ENCODE assay signal across 7 cellular contexts in genomic region chr5:115599502-115599901, GRCh38. TPM values are rescaled to one million over a fixed set of nuclear protein-coding genes. Genes with fewer than 3 reads are reported as not detected.
DNase-seq lines count a peak whose midpoint lies in the region; ATAC-seq, FAIRE-seq and TF ChIP-seq lines count a peak whose summit lies in the region.

No MANE protein-coding gene starts in this region.

- H3K4me1 Mint-ChIP-seq in natural killer cell = peaks cover 14 to 31% of the 10 kb centered on the region in 2 donors
- peaks cover 37% of the 10 kb centered on the region for H3K4me1 Mint-ChIP-seq in activated naive CD8-positive, alpha-beta T cell treated with anti-CD3 and anti-CD28 coated beads, Interleukin-2, amount 50 U/mL, for 24 hours

- H3K36me3 ChIP-seq in GM12878 (ENCODE audit: control insufficient read depth in 2 of 2, insufficient read depth in 2 of 2, low read length in 1 of 2) (no peaks in the 10 kb centered on the region), kidney (ENCODE audit: control insufficient read depth in 1 of 2, insufficient read depth in 2 of 2, low read length in 2 of 2) (no peaks in the 10 kb centered on the region)

- no peaks in the 10 kb centered on the region for H3K27me3 Mint-ChIP-seq in natural killer cell (ENCODE audit: low read depth in 2 of 2)
- H3K27me3 Mint-ChIP-seq in activated naive CD8-positive, alpha-beta T cell treated with anti-CD3 and anti-CD28 coated beads, Interleukin-2, amount 50 U/mL, for 24 hours = no peaks in the 10 kb centered on the region

- peak overlapping the region; percentile 39; the same call in 1 of the 2 replicates for H2AFZ ChIP-seq in GM12878 (ENCODE audit: control insufficient read depth, low read depth, low read length)

- RAD21 ChIA-PET in GM12878 (lab: Charles Lee; ENCODE audit: unreplicated experiment) = interaction anchor here (0.5 to 3.8 kb wide), 9 partner anchors 9 to 233 kb away, joined by 3 to 22 read pairs (median 5); no protein-coding TSS in a partner anchor

- peak overlapping the region; percentile 41 for H3K4me3 Mint-ChIP-seq in natural killer cell
- H3K4me3 Mint-ChIP-seq in activated naive CD8-positive, alpha-beta T cell treated with anti-CD3 and anti-CD28 coated beads, Interleukin-2, amount 50 U/mL, for 24 hours = no peak overlapping the region

- peak overlapping the region; percentile 66 for H3K4me3 ChIP-seq in GM12878
- no peak overlapping the region for H3K4me3 ChIP-seq in kidney (ENCODE audit: low read length in 2 of 2)

- H3K27me3 ChIP-seq in GM12878 (replicated peaks in 1 of 2; ENCODE audit: control insufficient read depth in 2 of 2, insufficient read depth in 2 of 2, low read length in 1 of 2) = no peaks in the 10 kb centered on the region

- CTCF ChIA-PET in GM12878 (lab: Yijun Ruan, JAX) = interaction anchor here (1.1 to 6.2 kb wide), 7 partner anchors 9 to 290 kb away, joined by 3 to 38 read pairs (median 6); no protein-coding TSS in a partner anchor

- peaks cover 32% of the 10 kb centered on the region for H3K79me2 ChIP-seq in GM12878 (ENCODE audit: control insufficient read depth, insufficient read depth, low read length)

- H4K20me1 ChIP-seq in GM12878 (ENCODE audit: control insufficient read depth, insufficient read depth) = no peaks in the 10 kb centered on the region

- H3K9me3 ChIP-seq in GM12878 (replicated peaks; ENCODE audit: control insufficient read depth, insufficient read depth, low read length) (no peaks in the 10 kb centered on the region), kidney (ENCODE audit: control insufficient read depth in 1 of 2, low read length in 2 of 2) (no peaks in the 10 kb centered on the region)

- peak overlapping the region; percentile 53; the same call in 1 of the 2 replicates for H3K9ac ChIP-seq in GM12878 (ENCODE audit: control insufficient read depth, insufficient read depth, low read length)
- no peak overlapping the region for H3K9ac ChIP-seq in kidney (ENCODE audit: low read length in 2 of 2)

- no peak for TF ChIP-seq RAD21 in GM12878 (IDR thresholded peaks at IDR 0.05; ENCODE audit: insufficient read depth, low read depth, low read length)

- ATAC-seq in GM19328 (IDR thresholded peaks at IDR 0.05; ENCODE audit: unreplicated experiment) (peak; percentile 38), HG03064 (IDR thresholded peaks at IDR 0.05; ENCODE audit: low read depth, unreplicated experiment) (peak; percentile 43), GM12878 (peak; percentile 56), natural killer cell (no peak)
- ATAC-seq in activated naive CD8-positive, alpha-beta T cell treated with anti-CD3 and anti-CD28 coated beads, Interleukin-2, amount 50 U/mL, for 24 hours = no peak

- peak overlapping the region; percentile 83 for H3K4me2 ChIP-seq in GM12878 (ENCODE audit: control insufficient read depth, insufficient read depth)

- peak overlapping the region; percentile 3 to 52 for H3K27ac Mint-ChIP-seq in natural killer cell
- H3K27ac Mint-ChIP-seq in activated naive CD8-positive, alpha-beta T cell treated with anti-CD3 and anti-CD28 coated beads, Interleukin-2, amount 50 U/mL, for 24 hours = no peak overlapping the region

- intact Hi-C loops in GM12878 (cut with micrococcal nuclease; ENCODE audit: unreplicated experiment) (no loop called here), natural killer cell (cut with micrococcal nuclease) (no loop called here), kidney (cut with DNase I) (no loop called here)

- FAIRE-seq in GM12878 (lab: Jason Lieb, UNC) = peak; percentile 72
- FAIRE-seq in kidney (lab: Jason Lieb, UNC) = no peak

- H3K9me3 Mint-ChIP-seq in natural killer cell = no peaks in the 10 kb centered on the region
- no peaks in the 10 kb centered on the region for H3K9me3 Mint-ChIP-seq in activated naive CD8-positive, alpha-beta T cell treated with anti-CD3 and anti-CD28 coated beads, Interleukin-2, amount 50 U/mL, for 24 hours

- in situ Hi-C loops in GM12878 (cut with MboI) = loop anchor here (25.0 kb wide), 1 partner anchor 1162 kb away; no protein-coding TSS in a partner anchor

- no peak for TF ChIP-seq EP300 in GM12878 (IDR thresholded peaks at IDR 0.05; ENCODE audit: borderline replicate concordance in 1 of 2, control insufficient read depth in 1 of 2, low read depth in 2 of 2, low read length in 2 of 2)

- SMC1A ChIA-PET in GM12878 (lab: Charles Lee; ENCODE audit: uncharacterized antibody, unreplicated experiment) = interaction anchor here (0.6 to 7.6 kb wide), 12 partner anchors 10 to 475 kb away, joined by 3 to 48 read pairs (median 4); partner anchors contain the start of gene TMED7

- peak overlapping the region; percentile 58 for H3K27ac ChIP-seq in GM12878 (ENCODE audit: control insufficient read depth, insufficient read depth)
- H3K27ac ChIP-seq in kidney (ENCODE audit: low read depth in 2 of 2, low read length in 2 of 2) = no peak overlapping the region

- 0% methylated on average over 1 of the region's 1 CpG for WGBS in GM12878 (ENCODE audit: insufficient coverage, insufficient replicate concordance, low lambda C conversion rate, missing lambda C conversion rate)

- BruUV-seq in GM12878 (replicated peaks; lab: Mats Ljungman, UMichigan) = no TSS peak

- TF ChIP-seq POLR2A in GM12878 (IDR thresholded peaks at IDR 0.05; ENCODE audit: low read depth, low read length) = peak; percentile 37; the same call in 1 of the 2 replicates

- TF ChIP-seq CTCF in GM12878 (IDR thresholded peaks at IDR 0.05 in 2 of 3, conservative IDR thresholded peaks at IDR 0.05 in 1 of 3; ENCODE audit: control insufficient read depth in 2 of 3, extremely low read depth in 1 of 3, insufficient read depth in 1 of 3, low read depth in 3 of 3, low read length in 3 of 3) (no peak), natural killer cell (IDR thresholded peaks at IDR 0.05) (no peak), kidney (IDR thresholded peaks at IDR 0.05; ENCODE audit: borderline replicate concordance, extremely low read depth, insufficient read depth) (no peak)

- DNase-seq in GM12878 (ENCODE audit: low read depth, low spot score) = no peak
- DNase-seq in natural killer cell = no peak
- no peak for DNase-seq in kidney
- no peak for DNase-seq in activated naive CD8-positive, alpha-beta T cell treated with anti-CD3 and anti-CD28 coated beads, Interleukin-2, amount 50 U/mL, for 24 hours
- DNase-seq in NCI-H1436 treated with DMSO at 0.1 percent for 48 hours (lab: John Stamatoyannopoulos, UW) = no peak

- H3K4me1 ChIP-seq in GM12878 (ENCODE audit: control insufficient read depth, insufficient read depth, low read length) = peaks cover 22% of the 10 kb centered on the region
- peaks cover 0 to 11% of the 10 kb centered on the region in 2 donors for H3K4me1 ChIP-seq in kidney (ENCODE audit: control insufficient read depth in 1 of 2, insufficient read depth in 1 of 2, low read depth in 1 of 2, low read length in 2 of 2)

- POLR2A ChIA-PET in GM12878 (lab: Charles Lee) = interaction anchor here (1.0 to 1.3 kb wide), 4 partner anchors 10 to 25 kb away, joined by 3 to 4 read pairs (median 3); no protein-coding TSS in a partner anchor

- no peaks in the 10 kb centered on the region for H3K36me3 Mint-ChIP-seq in natural killer cell
- peaks cover 16% of the 10 kb centered on the region for H3K36me3 Mint-ChIP-seq in activated naive CD8-positive, alpha-beta T cell treated with anti-CD3 and anti-CD28 coated beads, Interleukin-2, amount 50 U/mL, for 24 hours (ENCODE audit: low read depth)

RNA-seq across cellular contexts. Expression of gene TICAM2, which starts 2.8 kb away (rescaled TPM):
- 1.2 TPM in 2 replicates for total RNA-seq in GM12878 (2013; cell fraction: nucleolus; rRNA removed)
- 2.5 and 3.5 TPM in 2 replicates for total RNA-seq in GM12878 (2014; rRNA removed)
- 5.9 and 6.3 TPM in 2 replicates for total RNA-seq in GM12878 (2014; rRNA removed; fragmentation: Illumina TruSeq; extraction: Trizol)
- 5.6 and 6.2 TPM in 2 replicates for total RNA-seq in GM12878 (2021)
- polyA plus RNA-seq in GM12878 (2011; ENCODE audit: low read depth) = 2.9 TPM
- 0.12 and 0.14 TPM in 2 replicates for polyA plus RNA-seq in GM12878 (2011; rRNA removed)
- 0.10 and 0.16 TPM in 2 replicates for polyA plus RNA-seq in GM12878 (2011; cell fraction: cytosol; rRNA removed)
- polyA plus RNA-seq in GM12878 (2011; cell fraction: nucleus; rRNA removed) = 0.13 and 0.31 TPM in 2 replicates
- 2.6 and 4.1 TPM in 2 replicates for polyA plus RNA-seq in GM12878 (2012)
- 7.0 and 7.9 TPM in 2 replicates for polyA plus RNA-seq in GM12878 (2014; fragmentation: Illumina TruSeq; extraction: Trizol)
- 1 to 10 TPM; 1.8 to 2.3 TPM for polyA plus RNA-seq in GM12878 (2014; fragmentation: Nextera tagmentation; extraction: Ambion mirVana)
- 2.5 and 2.7 TPM in 2 replicates for polyA plus RNA-seq in GM12878 (2014; rRNA removed)
- polyA plus RNA-seq in GM12878 (2016; fragmentation: Nextera tagmentation; extraction: Ambion mirVana) = 1 to 10 TPM; 3.3 to 4.3 TPM
- 0.05 TPM in 1 of 2 replicates, not detected in the other for polyA minus RNA-seq in GM12878 (2011; rRNA and poly(A)+ RNA removed)
- 0.31 and 0.40 TPM in 2 replicates for polyA minus RNA-seq in GM12878 (2011; cell fraction: cytosol; rRNA and poly(A)+ RNA removed)
- polyA minus RNA-seq in GM12878 (2011; cell fraction: nucleus; rRNA and poly(A)+ RNA removed) = 0.97 and 1.1 TPM in 2 replicates
- 1 to 10 TPM in 2 of 3 donors, under 1 TPM in 1; 0.61 to 1.4 (median 1.3) TPM for total RNA-seq in natural killer cell
- 7.6 TPM for total RNA-seq in kidney
- polyA plus RNA-seq in kidney (ENCODE audit: insufficient read depth, low read depth, low replicate concordance) = 2.0 TPM

RNA-seq across cellular contexts. Expression of gene TMED7, which starts 26.3 kb away (rescaled TPM):
- 43.2 and 44.6 TPM in 2 replicates for total RNA-seq in GM12878 (2013; cell fraction: nucleolus; rRNA removed)
- total RNA-seq in GM12878 (2014; rRNA removed) = 21.9 and 28.3 TPM in 2 replicates
- total RNA-seq in GM12878 (2014; rRNA removed; fragmentation: Illumina TruSeq; extraction: Trizol) = 26.0 and 26.2 TPM in 2 replicates
- total RNA-seq in GM12878 (2021) = 35.6 and 37.0 TPM in 2 replicates
- polyA plus RNA-seq in GM12878 (2011; ENCODE audit: low read depth) = 7.4 TPM
- 24.3 and 37.2 TPM in 2 replicates for polyA plus RNA-seq in GM12878 (2011; rRNA removed)
- 17.2 and 25.6 TPM in 2 replicates for polyA plus RNA-seq in GM12878 (2011; cell fraction: cytosol; rRNA removed)
- 8.5 and 12.6 TPM in 2 replicates for polyA plus RNA-seq in GM12878 (2011; cell fraction: nucleus; rRNA removed)
- polyA plus RNA-seq in GM12878 (2012) = 17.9 and 23.0 TPM in 2 replicates
- polyA plus RNA-seq in GM12878 (2014; fragmentation: Illumina TruSeq; extraction: Trizol) = 18.8 and 26.9 TPM in 2 replicates
- 10 to 100 TPM in 1 of 2 experiments, 1 to 10 TPM in 1; 8.0 to 10.3 TPM for polyA plus RNA-seq in GM12878 (2014; fragmentation: Nextera tagmentation; extraction: Ambion mirVana)
- polyA plus RNA-seq in GM12878 (2014; rRNA removed) = 26.0 and 37.3 TPM in 2 replicates
- 10 to 100 TPM; 29.1 to 29.7 TPM for polyA plus RNA-seq in GM12878 (2016; fragmentation: Nextera tagmentation; extraction: Ambion mirVana)
- 15.8 and 23.5 TPM in 2 replicates for polyA minus RNA-seq in GM12878 (2011; rRNA and poly(A)+ RNA removed)
- 10.3 and 13.8 TPM in 2 replicates for polyA minus RNA-seq in GM12878 (2011; cell fraction: cytosol; rRNA and poly(A)+ RNA removed)
- 13.1 and 22.6 TPM in 2 replicates for polyA minus RNA-seq in GM12878 (2011; cell fraction: nucleus; rRNA and poly(A)+ RNA removed)
- total RNA-seq in natural killer cell = 10 to 100 TPM; 40.6 to 48.8 (median 48.1) TPM
- 115 TPM for total RNA-seq in kidney
- 24.4 TPM for polyA plus RNA-seq in kidney (ENCODE audit: insufficient read depth, low read depth, low replicate concordance)

RNA-seq across cellular contexts. Expression of gene FEM1C, which starts 54.9 kb away (rescaled TPM):
- 26.1 and 26.4 TPM in 2 replicates for total RNA-seq in GM12878 (2013; cell fraction: nucleolus; rRNA removed)
- total RNA-seq in GM12878 (2014; rRNA removed) = 9.8 and 11.6 TPM in 2 replicates
- total RNA-seq in GM12878 (2014; rRNA removed; fragmentation: Illumina TruSeq; extraction: Trizol) = 8.2 and 8.5 TPM in 2 replicates
- total RNA-seq in GM12878 (2021) = 10.3 and 10.9 TPM in 2 replicates
- 6.6 TPM for polyA plus RNA-seq in GM12878 (2011; ENCODE audit: low read depth)
- polyA plus RNA-seq in GM12878 (2011; rRNA removed) = 15.6 and 20.1 TPM in 2 replicates
- 4.9 and 7.5 TPM in 2 replicates for polyA plus RNA-seq in GM12878 (2011; cell fraction: cytosol; rRNA removed)
- 4.7 and 5.6 TPM in 2 replicates for polyA plus RNA-seq in GM12878 (2011; cell fraction: nucleus; rRNA removed)
- 10.1 and 11.3 TPM in 2 replicates for polyA plus RNA-seq in GM12878 (2012)
- polyA plus RNA-seq in GM12878 (2014; fragmentation: Illumina TruSeq; extraction: Trizol) = 8.9 and 10.7 TPM in 2 replicates
- 1 to 10 TPM; 1.9 to 7.1 TPM for polyA plus RNA-seq in GM12878 (2014; fragmentation: Nextera tagmentation; extraction: Ambion mirVana)
- 4.7 and 5.7 TPM in 2 replicates for polyA plus RNA-seq in GM12878 (2014; rRNA removed)
- 1 to 10 TPM; 7.2 to 7.4 TPM for polyA plus RNA-seq in GM12878 (2016; fragmentation: Nextera tagmentation; extraction: Ambion mirVana)
- 17.5 and 24.4 TPM in 2 replicates for polyA minus RNA-seq in GM12878 (2011; rRNA and poly(A)+ RNA removed)
- polyA minus RNA-seq in GM12878 (2011; cell fraction: cytosol; rRNA and poly(A)+ RNA removed) = 7.6 and 7.9 TPM in 2 replicates
- polyA minus RNA-seq in GM12878 (2011; cell fraction: nucleus; rRNA and poly(A)+ RNA removed) = 10.2 and 11.9 TPM in 2 replicates
- 10 to 100 TPM; 33.8 to 48.6 (median 36.2) TPM for total RNA-seq in natural killer cell
- total RNA-seq in kidney = 18.6 TPM
- polyA plus RNA-seq in kidney (ENCODE audit: insufficient read depth, low read depth, low replicate concordance) = 4.3 TPM

Comparison
In these comparisons a context has a peak if more than half of its experiments do, and no peak if none do; other contexts are left out.
1. ATAC-seq: peak in GM19328 (single experiment), HG03064 (single experiment) and GM12878 (single experiment); none in natural killer cell (0 of 3) and activated naive CD8-positive, alpha-beta T cell treated with anti-CD3 and anti-CD28 coated beads, Interleukin-2, amount 50 U/mL, for 24 hours (single experiment).